In genomic region chr10:114806572-114807391, GRCh38 we compare ENCODE assay signal across 1 cellular context.
TF ChIP-seq lines count a peak whose summit lies in the region.

No MANE protein-coding gene starts in this region.

TF ChIP-seq in SK-N-SH, 30 proteins besides CTCF, POLR2A, EP300 and RAD21 (continued from another document):
- TF ChIP-seq SMC3 (IDR thresholded peaks at IDR 0.05; ENCODE audit: low read depth, low read length) (no peak), PBX3 (IDR thresholded peaks at IDR 0.05) (0 out of 2 replicates have a peak, but pooled peaks have one; percentile 52), FOSL2 (IDR thresholded peaks at IDR 0.05; ENCODE audit: borderline replicate concordance, low read depth) (peak; percentile 49; the same call in 1 of the 2 replicates), FOXM1 (IDR thresholded peaks at IDR 0.05; ENCODE audit: low read depth) (no peak), FOXJ3 (CRISPR knock-in tag; IDR thresholded peaks at IDR 0.05) (no peak), MAX (IDR thresholded peaks at IDR 0.05; ENCODE audit: low read depth) (0 out of 2 replicates have a peak, but pooled peaks have one; percentile 25), ZBTB33 (IDR thresholded peaks at IDR 0.05; ENCODE audit: borderline replicate concordance, low read depth) (no peak), YY1 (IDR thresholded peaks at IDR 0.05; ENCODE audit: low read depth) (no peak), RXRA (IDR thresholded peaks at IDR 0.05; ENCODE audit: borderline replicate concordance, low read depth) (peak; percentile 47; the same call in 1 of the 2 replicates), NFIC (IDR thresholded peaks at IDR 0.05; ENCODE audit: borderline replicate concordance) (peak; percentile 80), ELF1 (IDR thresholded peaks at IDR 0.05) (no peak), SIN3A (IDR thresholded peaks at IDR 0.05; ENCODE audit: borderline replicate concordance, low read depth, low read length) (no peak), GATA2 (CRISPR knock-in tag; IDR thresholded peaks at IDR 0.05) (no peak), JUND (IDR thresholded peaks at IDR 0.05) (peak; percentile 59; the same call in 1 of the 2 replicates), USF1 (IDR thresholded peaks at IDR 0.05; ENCODE audit: borderline replicate concordance, low read depth) (no peak), CHD2 (IDR thresholded peaks at IDR 0.05; ENCODE audit: low read length, partially characterized antibody) (no peak)
